In genomic region chr12:53625946-53626701, GRCh38 we compare ENCODE assay signal across 8 cellular contexts. TPM values are rescaled to one million over a fixed set of nuclear protein-coding genes. Genes with fewer than 3 reads are reported as not detected.
A peak's percentile ranks its signal among the peaks of the same experiment; 100 is the strongest.
DNase-seq lines count a peak whose midpoint lies in the region; ATAC-seq and TF ChIP-seq lines count a peak whose summit lies in the region.

TSS of gene ATF7 (minus strand) at chr12:53626382. CDS start at chr12:53601000, 25,382 bp downstream.

- peak within 1 kb of the TSS; percentile 78 for H3K4me3 ChIP-seq in GM12875 (ENCODE audit: low read depth, low read length)
- peak within 1 kb of the TSS; percentile 99 for H3K4me3 ChIP-seq in adipocyte (ENCODE audit: low read length)
- H3K4me3 ChIP-seq in cardiac muscle cell = peak within 1 kb of the TSS; percentile 53
- H3K4me3 ChIP-seq in parathyroid adenoma (ENCODE audit: low read depth, low read length) = peak within 1 kb of the TSS; percentile 99
- peak within 1 kb of the TSS; percentile 41 to 91 (median 64) for H3K4me3 ChIP-seq in tibial nerve

- H3K27ac ChIP-seq in cardiac muscle cell = peak within 1 kb of the TSS; percentile 95
- H3K27ac ChIP-seq in parathyroid adenoma = peak within 1 kb of the TSS; percentile 86
- H3K27ac ChIP-seq in tibial nerve = peak within 1 kb of the TSS; percentile 75 to 96 (median 94)

- H3K27me3 ChIP-seq in adipocyte (replicated peaks; ENCODE audit: control insufficient read depth, insufficient read depth, low read length) = no peaks in the 10 kb centered on the region
- no peaks in the 10 kb centered on the region for H3K27me3 ChIP-seq in cardiac muscle cell
- H3K27me3 ChIP-seq in parathyroid adenoma (ENCODE audit: control insufficient read depth, insufficient read depth, low read length) = no peaks in the 10 kb centered on the region
- H3K27me3 ChIP-seq in tibial nerve = no peaks in the 10 kb centered on the region

- H3K9ac ChIP-seq in adipocyte (ENCODE audit: low read length) (peak within 1 kb of the TSS; percentile 99), parathyroid adenoma (peak within 1 kb of the TSS; percentile 40)

- H3K36me3 ChIP-seq in adipocyte (ENCODE audit: control insufficient read depth, insufficient read depth, low read length, severe bottlenecking) (no peaks in the 10 kb centered on the region), cardiac muscle cell (no peaks in the 10 kb centered on the region), parathyroid adenoma (ENCODE audit: control insufficient read depth, insufficient read depth, low read length) (no peaks in the 10 kb centered on the region), tibial nerve (no peaks in the 10 kb centered on the region)

- peaks cover 19% of the 10 kb centered on the region for H3K79me2 ChIP-seq in parathyroid adenoma

- no peak for TF ChIP-seq CTCF in GM12875 (IDR thresholded peaks at IDR 0.05; ENCODE audit: borderline replicate concordance, insufficient read depth, low read depth, low read length)
- no peak for TF ChIP-seq CTCF in cardiac muscle cell (IDR thresholded peaks at IDR 0.05; ENCODE audit: low read depth, low read length)
- no peak for TF ChIP-seq CTCF in parathyroid adenoma (IDR thresholded peaks at IDR 0.05)
- peak in 2 of 5 experiments; percentile 22 to 60 for TF ChIP-seq CTCF in tibial nerve (IDR thresholded peaks at IDR 0.05)

- peak; percentile 27 to 69 for TF ChIP-seq POLR2A in tibial nerve (IDR thresholded peaks at IDR 0.05)

- DNase-seq in NCI-H1436 (lab: John Stamatoyannopoulos, UW) (peak; percentile 97), T follicular helper cell (ENCODE audit: low read depth) (peak; percentile 97), adipocyte (ENCODE audit: low read depth) (peak; percentile 99), cardiac muscle cell (ENCODE audit: low read depth in 1 of 2, low spot score in 1 of 2) (peak; percentile 98), tibial nerve (ENCODE audit: low spot score in 2 of 2) (peak; percentile 95 to 98)

- peaks cover 29% of the 10 kb centered on the region for H3K4me1 ChIP-seq in adipocyte (ENCODE audit: control insufficient read depth, insufficient read depth, low read length)
- H3K4me1 ChIP-seq in cardiac muscle cell (ENCODE audit: low read depth) = peaks cover 26% of the 10 kb centered on the region
- H3K4me1 ChIP-seq in parathyroid adenoma = peaks cover 11% of the 10 kb centered on the region
- peaks cover 0 to 46% (median 14%) of the 10 kb centered on the region in 4 donors for H3K4me1 ChIP-seq in tibial nerve

- ATAC-seq in HG02798 (IDR thresholded peaks at IDR 0.05; ENCODE audit: poor library complexity, unreplicated experiment) = peak; percentile 97

- WGBS in tibial nerve, 2 donors = 0% methylated on average over 43 to 48 of the region's 48 CpGs

- H3K9me3 ChIP-seq in adipocyte (ENCODE audit: control insufficient read depth, low read length) (peaks cover 3% of the 10 kb centered on the region), cardiac muscle cell (ENCODE audit: low read depth) (no peaks in the 10 kb centered on the region), parathyroid adenoma (ENCODE audit: control insufficient read depth, low read length) (no peaks in the 10 kb centered on the region), tibial nerve (no peaks in the 10 kb centered on the region)

- peak within 1 kb of the TSS; percentile 79 for H2AFZ ChIP-seq in parathyroid adenoma

- peak; percentile 71 to 95 for TF ChIP-seq EP300 in tibial nerve (IDR thresholded peaks at IDR 0.05)

- H3K4me2 ChIP-seq in parathyroid adenoma (ENCODE audit: low read length) = peak within 1 kb of the TSS; percentile 93

RNA-seq across cellular contexts. Expression of gene ATF7, which starts in this region (rescaled TPM):
- total RNA-seq in cardiac muscle cell (8.7 and 9.1 TPM in 2 replicates), tibial nerve (10 to 100 TPM; 30.1 to 47.9 (median 34.4) TPM)
- 13.8 and 17.8 TPM in 2 replicates for polyA plus RNA-seq in cardiac muscle cell

Comparison
In these comparisons a context has a peak if more than half of its experiments do, and no peak if none do; other contexts are left out.
1. Peak in every context shown above with its lines: DNase-seq, ATAC-seq, H3K4me3 ChIP-seq and H3K27ac ChIP-seq.